13 cellular contexts compared by ENCODE assay signal in genomic region chr3:134350861-134351311, GRCh38. TPM values are rescaled to one million over a fixed set of nuclear protein-coding genes. Genes with fewer than 3 reads are reported as not detected.
DNase-seq lines count a peak whose midpoint lies in the region; ATAC-seq and TF ChIP-seq lines count a peak whose summit lies in the region.
"Had no signal": no experiment of that assay in that cellular context is flagged by ENCODE, and none has a peak within 500 bp of the region (broad histone marks: within the 10 kb centered on the region; RNA-seq: fewer than 3 reads in every experiment).

No MANE protein-coding gene starts in this region.

- CTCF ChIA-PET in RWPE1 (lab: Yijun Ruan, JAX), result interaction anchor here (1.3 kb wide), 1 partner anchor 10 kb away, joined by 3 read pairs; no protein-coding TSS in a partner anchor

- peaks cover 6% of the 10 kb centered on the region for H3K27me3 Mint-ChIP-seq in GM23338 (ENCODE audit: insufficient read depth, low read depth, poor library complexity)
- H3K27me3 Mint-ChIP-seq: CD4-positive, alpha-beta T cell had no signal

- ATAC-seq in GM23338 (peak; percentile 49), GM19397 (IDR thresholded peaks at IDR 0.05; ENCODE audit: unreplicated experiment) (no peak)
- ATAC-seq: activated T-helper 17 cell treated with anti-CD3 and anti-CD28 coated beads, Interleukin-2, amount 50 U/mL, for 72 hours had no signal

- peaks cover 16% of the 10 kb centered on the region for H3K4me1 Mint-ChIP-seq in GM23338
- H3K4me1 Mint-ChIP-seq: activated T-helper 17 cell treated with anti-CD3 and anti-CD28 coated beads, Interleukin-2, amount 50 U/mL, for 72 hours had no signal

- peaks cover 10% of the 10 kb centered on the region for H3K4me1 ChIP-seq in GM23338 (ENCODE audit: insufficient read depth)
- peaks cover 48% of the 10 kb centered on the region for H3K4me1 ChIP-seq in hepatocyte (ENCODE audit: insufficient read depth)
- H3K4me1 ChIP-seq in skeletal muscle tissue (ENCODE audit: control insufficient read depth in 3 of 3, insufficient read depth in 3 of 3, low read length in 3 of 3), result peaks cover 67 to 73% (median 72%) of the 10 kb centered on the region in 3 donors

- H3F3A ChIP-seq in GM23338 (replicated peaks; ENCODE audit: low read depth), result 0 out of 2 replicates have a peak, but pooled peaks cover 2% of the 10 kb centered on the region

- H3K79me2 ChIP-seq in GM23338 (replicated peaks; ENCODE audit: insufficient read depth), result no peaks in the 10 kb centered on the region
- peaks cover 4% of the 10 kb centered on the region for H3K79me2 ChIP-seq in hepatocyte

- H3K27ac ChIP-seq in GM23338 (ENCODE audit: low read depth), result no peak overlapping the region
- H3K27ac ChIP-seq in RWPE1, result peak overlapping the region; percentile 60
- H3K27ac ChIP-seq in hepatocyte, result peak overlapping the region; percentile 71
- peak overlapping the region; percentile 3 for H3K27ac ChIP-seq in skeletal muscle tissue (ENCODE audit: low read depth, low read length)
- H3K27ac ChIP-seq: HL-60 had no signal

- DNase-seq in GM23338 (ENCODE audit: low spot score), result no peak
- peak; percentile 86 for DNase-seq in RWPE1 (ENCODE audit: low spot score)
- DNase-seq in hepatocyte (ENCODE audit: low spot score), result no peak
- no peak for DNase-seq in activated CD4-positive, alpha-beta T cell treated with anti-CD3 and anti-CD28 coated beads for 1 hour
- DNase-seq in NCI-H2196 (lab: John Stamatoyannopoulos, UW; ENCODE audit: unreplicated experiment), result no peak
- DNase-seq in activated CD4-positive, alpha-beta T cell treated with anti-CD3 and anti-CD28 coated beads, Interleukin-2, amount 50 U/mL, for 4 hours, result no peak
- DNase-seq: CD4-positive, alpha-beta T cell; central memory CD4-positive, alpha-beta T cell; NCI-H524 had no signal

- H3K9me2 ChIP-seq in GM23338 (ENCODE audit: insufficient read depth) (no peaks in the 10 kb centered on the region), hepatocyte (replicated peaks; ENCODE audit: insufficient read depth) (no peaks in the 10 kb centered on the region)

- 0 out of 3 replicates have a peak, but pooled peaks cover 5% of the 10 kb centered on the region for H3K9me3 Mint-ChIP-seq in GM23338
- H3K9me3 Mint-ChIP-seq: activated T-helper 17 cell treated with anti-CD3 and anti-CD28 coated beads, Interleukin-2, amount 50 U/mL, for 72 hours had no signal

- POLR2A ChIA-PET in RWPE1 (lab: Yijun Ruan, JAX; ENCODE audit: low non-redundant PET), result interaction anchor here (0.5 kb wide), 1 partner anchor 138 kb away, joined by 3 read pairs; no protein-coding TSS in a partner anchor

- peaks cover 27% of the 10 kb centered on the region for H3K36me3 Mint-ChIP-seq in GM23338 (ENCODE audit: low read depth)

- H3K27me3 ChIP-seq in GM23338 (ENCODE audit: insufficient read depth) (no peaks in the 10 kb centered on the region), hepatocyte (no peaks in the 10 kb centered on the region), skeletal muscle tissue (ENCODE audit: control insufficient read depth in 3 of 3, insufficient read depth in 3 of 3, low read length in 3 of 3) (no peaks in the 10 kb centered on the region)

- no peak for TF ChIP-seq CTCF in GM23338 (conservative IDR thresholded peaks at IDR 0.05; ENCODE audit: low read depth in 2 of 2)
- no peak for TF ChIP-seq CTCF in RWPE1 (conservative IDR thresholded peaks at IDR 0.05; ENCODE audit: low read depth)
- no peak for TF ChIP-seq CTCF in hepatocyte (IDR thresholded peaks at IDR 0.05; ENCODE audit: poor library complexity)

- no peak overlapping the region for H3K4me3 Mint-ChIP-seq in GM23338
- H3K4me3 Mint-ChIP-seq: activated T-helper 17 cell treated with anti-CD3 and anti-CD28 coated beads, Interleukin-2, amount 50 U/mL, for 72 hours; CD4-positive, alpha-beta T cell had no signal

- H2AFZ ChIP-seq in GM23338, result no peak overlapping the region
- H2AFZ ChIP-seq in hepatocyte, result no peak overlapping the region

- H3K4me3 ChIP-seq in GM23338 (no peak overlapping the region), hepatocyte (no peak overlapping the region), skeletal muscle tissue (ENCODE audit: low read length in 3 of 3) (no peak overlapping the region)

- H3K4me2 ChIP-seq in GM23338 (peak overlapping the region; percentile 34), hepatocyte (no peak overlapping the region)

- H3K36me3 ChIP-seq in GM23338 (ENCODE audit: insufficient read depth) (0 out of 2 replicates have a peak, but pooled peaks cover 10% of the 10 kb centered on the region), hepatocyte (replicated peaks; ENCODE audit: insufficient read depth, low read depth) (no peaks in the 10 kb centered on the region), skeletal muscle tissue (ENCODE audit: control insufficient read depth in 3 of 3, insufficient read depth in 3 of 3, low read length in 3 of 3) (peaks cover 9 to 18% (median 16%) of the 10 kb centered on the region in 3 donors)

- H3K27ac Mint-ChIP-seq in GM23338, result no peak overlapping the region
- H3K27ac Mint-ChIP-seq: activated T-helper 17 cell treated with anti-CD3 and anti-CD28 coated beads, Interleukin-2, amount 50 U/mL, for 72 hours; CD4-positive, alpha-beta T cell had no signal

- H3K9ac ChIP-seq in skeletal muscle tissue (ENCODE audit: low read depth in 1 of 3, low read length in 3 of 3), result peak overlapping the region in 1 of 3 donors; percentile 12

- H3K9me3 ChIP-seq in hepatocyte (ENCODE audit: low read depth) (no peaks in the 10 kb centered on the region), skeletal muscle tissue (ENCODE audit: control insufficient read depth in 3 of 3, low read length in 3 of 3) (peaks cover 0 to 3% (median 0%) of the 10 kb centered on the region in 3 donors)

- H4K20me1 ChIP-seq in GM23338 (replicated peaks; ENCODE audit: insufficient read depth) (no peaks in the 10 kb centered on the region), hepatocyte (ENCODE audit: insufficient read depth, poor library complexity, severe bottlenecking) (no peaks in the 10 kb centered on the region)

- 77% methylated on average over 4 of the region's 4 CpGs for WGBS in hepatocyte (ENCODE audit: low lambda C conversion rate, missing lambda C conversion rate)

TF ChIP-seq in GM23338, 12 proteins besides CTCF, POLR2A, EP300 and RAD21:
- TF ChIP-seq POLR2AphosphoS5 (IDR thresholded peaks at IDR 0.05; ENCODE audit: low read depth) (no peak; the same call in 1 of the 2 replicates), REST (IDR thresholded peaks at IDR 0.05; ENCODE audit: unreplicated experiment) (no peak)

RNA-seq across cellular contexts. Expression of gene AMOTL2, which starts 23.4 kb away (rescaled TPM):
- 96.2 and 102 TPM in 2 replicates for total RNA-seq in GM23338 (2014; rRNA removed; shearing (Covaris generic))
- polyA plus RNA-seq in GM23338 (2016; fragmentation: Nextera tagmentation; extraction: Ambion mirVana) (17.4 and 17.9 TPM in 2 replicates), hepatocyte (63.9 and 74.2 TPM in 2 replicates)
- total RNA-seq in hepatocyte (71.4 and 81.6 TPM in 2 replicates), skeletal muscle tissue (56.9 TPM)
- total RNA-seq: activated T-helper 17 cell treated with anti-CD3 and anti-CD28 coated beads, Interleukin-2, amount 50 U/mL, for 72 hours; CD4-positive, alpha-beta T cell had no signal
